ENCODE assay signal across 8 cellular contexts in genomic region chr9:137127301-137128157, GRCh38. TPM values are rescaled to one million over a fixed set of nuclear protein-coding genes. Genes with fewer than 3 reads are reported as not detected.
A peak's percentile ranks its signal among the peaks of the same experiment; 100 is the strongest.
DNase-seq lines count a peak whose midpoint lies in the region; ATAC-seq, FAIRE-seq and TF ChIP-seq lines count a peak whose summit lies in the region.

No MANE protein-coding gene starts in this region.

- H3K36me3 ChIP-seq in pancreas = no peaks in the 10 kb centered on the region

- no peaks in the 10 kb centered on the region for H3K9me3 ChIP-seq in pancreas

- peak overlapping the region; percentile 75 to 90 (median 84) for H3K27ac ChIP-seq in pancreas

- peaks cover 8 to 19% (median 11%) of the 10 kb centered on the region in 3 donors for H3K4me1 ChIP-seq in pancreas

- no peaks in the 10 kb centered on the region for H3K27me3 ChIP-seq in pancreas

- peak; percentile 60 to 77 (median 65) for ATAC-seq in pancreas
- ATAC-seq in HG02973 (IDR thresholded peaks at IDR 0.05; ENCODE audit: unreplicated experiment) = no peak

- 4% methylated on average over 24 of the region's 24 CpGs for WGBS in pancreas, 2 donors

- intact Hi-C loops in pancreas (cut with DNase I) = no loop called here

- no peak for TF ChIP-seq CTCF in pancreas (IDR thresholded peaks at IDR 0.05)

- DNase-seq in GM19239 (ENCODE audit: insufficient read length, low spot score) (no peak), RPMI7951 (ENCODE audit: low read depth) (peak; percentile 39), dermis blood vessel endothelial cell (peak; percentile 41), pancreas (peak; percentile 68 to 86 (median 77)), NK-92 (lab: John Stamatoyannopoulos, UW; ENCODE audit: unreplicated experiment) (no peak), dedifferentiated amniotic fluid mesenchymal stem cell (ENCODE audit: extremely low spot score) (no peak), NCI-H446 (lab: John Stamatoyannopoulos, UW) (no peak)

- FAIRE-seq in GM19239 (lab: Jason Lieb, UNC) = peak; percentile 76
- no peak for FAIRE-seq in pancreas (lab: Jason Lieb, UNC)

- peak overlapping the region; percentile 61 to 82 (median 74) for H3K4me3 ChIP-seq in pancreas

RNA-seq across cellular contexts. Expression of gene GRIN1, which starts 11.4 kb away (rescaled TPM):
- total RNA-seq in RPMI7951 (2014; rRNA removed; shearing (Covaris generic)) = 0.20 TPM in 1 of 2 replicates, not detected in the other
- 0.05 and 0.17 TPM in 2 replicates for total RNA-seq in dermis blood vessel endothelial cell
- total RNA-seq in pancreas = under 1 TPM in 4 of 6 donors, not detected in 2; 0.08 to 0.44 (median 0.22) TPM
- polyA plus RNA-seq in pancreas = under 1 TPM; 0.21 to 0.53 TPM

RNA-seq across cellular contexts. Expression of gene DPP7, which starts 13.0 kb away (rescaled TPM):
- 30.8 and 37.5 TPM in 2 replicates for total RNA-seq in RPMI7951 (2014; rRNA removed; shearing (Covaris generic))
- total RNA-seq in dermis blood vessel endothelial cell (81.5 and 98.5 TPM in 2 replicates), pancreas (100 to 1,000 TPM in 2 of 6 donors, 10 to 100 TPM in 4; 87.3 to 113 (median 98.8) TPM)
- 100 to 1,000 TPM; 497 to 526 TPM for polyA plus RNA-seq in pancreas

RNA-seq across cellular contexts. Expression of gene MAN1B1, which starts 40.7 kb away (rescaled TPM):
- 39.2 and 56.9 TPM in 2 replicates for total RNA-seq in RPMI7951 (2014; rRNA removed; shearing (Covaris generic))
- total RNA-seq in dermis blood vessel endothelial cell (73.1 and 76.6 TPM in 2 replicates), pancreas (10 to 100 TPM; 22.0 to 33.5 (median 26.0) TPM)
- 10 to 100 TPM; 83.6 to 86.0 TPM for polyA plus RNA-seq in pancreas

RNA-seq across cellular contexts. Expression of gene LRRC26, which starts 42.3 kb away (rescaled TPM):
- not detected in 2 replicates for total RNA-seq in RPMI7951 (2014; rRNA removed; shearing (Covaris generic))
- total RNA-seq in dermis blood vessel endothelial cell (not detected in 2 replicates), pancreas (under 1 TPM; 0.28 to 0.90 (median 0.49) TPM)
- not detected for polyA plus RNA-seq in pancreas

RNA-seq across cellular contexts. Expression of gene TMEM210, which starts 44.3 kb away (rescaled TPM):
- total RNA-seq in RPMI7951 (2014; rRNA removed; shearing (Covaris generic)) = not detected in 2 replicates
- total RNA-seq in dermis blood vessel endothelial cell (not detected in 2 replicates), pancreas (not detected)
- polyA plus RNA-seq in pancreas = not detected

Comparison
In these comparisons a context has a peak if more than half of its experiments do, and no peak if none do; other contexts are left out.
1. DNase-seq: peak in RPMI7951 (single experiment), dermis blood vessel endothelial cell (single experiment) and pancreas (6 of 6); none in GM19239 (single experiment), NK-92 (single experiment), dedifferentiated amniotic fluid mesenchymal stem cell (single experiment) and NCI-H446 (0 of 2).